8 cellular contexts compared by ENCODE assay signal in the genomic region with DNA sequence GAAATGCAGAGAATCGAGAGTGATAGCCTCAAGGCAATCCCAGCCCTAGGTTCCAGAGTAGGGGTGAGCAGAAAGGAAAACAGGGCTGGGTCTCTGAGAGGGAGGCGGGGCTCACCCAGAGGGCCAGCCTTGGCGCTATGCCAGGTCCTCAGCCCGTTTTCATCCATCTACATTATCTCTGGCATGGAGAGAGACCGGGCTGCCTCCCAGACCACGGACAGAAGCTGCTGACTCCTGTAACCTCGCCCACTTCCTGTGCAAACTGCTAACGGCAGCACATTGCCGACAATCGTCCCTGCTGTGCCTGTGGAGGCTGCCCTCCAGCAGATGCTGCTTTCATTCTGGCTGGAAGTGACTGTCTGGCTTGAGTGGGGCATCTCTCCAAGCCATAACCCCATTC.
DNase-seq lines count a peak whose midpoint lies in the region; ATAC-seq and TF ChIP-seq lines count a peak whose summit lies in the region.

No MANE protein-coding gene starts in this region.

- peaks cover 3% of the 10 kb centered on the region for H3K27me3 Mint-ChIP-seq in activated naive CD4-positive, alpha-beta T cell treated with anti-CD3 and anti-CD28 coated beads, Interleukin-2, amount 50 U/mL, for 24 hours

- H3K4me3 Mint-ChIP-seq in activated naive CD4-positive, alpha-beta T cell treated with anti-CD3 and anti-CD28 coated beads, Interleukin-2, amount 50 U/mL, for 24 hours = peak overlapping the region; percentile 12

- no peaks in the 10 kb centered on the region for H3K9me3 Mint-ChIP-seq in activated naive CD4-positive, alpha-beta T cell treated with anti-CD3 and anti-CD28 coated beads, Interleukin-2, amount 50 U/mL, for 24 hours

- H3K4me1 Mint-ChIP-seq in activated naive CD4-positive, alpha-beta T cell treated with anti-CD3 and anti-CD28 coated beads, Interleukin-2, amount 50 U/mL, for 24 hours = peaks cover 31% of the 10 kb centered on the region

- DNase-seq in NB4 (ENCODE audit: low read depth) = peak; percentile 7
- DNase-seq in SK-N-DZ (ENCODE audit: low spot score) = peak; percentile 51
- peak; percentile 2 to 6 for DNase-seq in stimulated activated CD4-positive, alpha-beta T cell treated with anti-CD3 and anti-CD28 coated beads, Interleukin-4, amount 100 ng/mL, for 48 hours (ENCODE audit: low read depth in 2 of 2)
- no peak for DNase-seq in putamen (ENCODE audit: low spot score)
- no peak for DNase-seq in AG08396 (ENCODE audit: low spot score)

- no peak overlapping the region for H3K4me3 ChIP-seq in NB4 (ENCODE audit: low read depth, low read length)

- TF ChIP-seq CTCF in NB4 (IDR thresholded peaks at IDR 0.05; ENCODE audit: low read depth, low read length) = no peak

- ATAC-seq in HG02678 (IDR thresholded peaks at IDR 0.05; ENCODE audit: unreplicated experiment) (no peak), GM21723 (IDR thresholded peaks at IDR 0.05; ENCODE audit: unreplicated experiment) (no peak)

- no peaks in the 10 kb centered on the region for H3K36me3 Mint-ChIP-seq in activated naive CD4-positive, alpha-beta T cell treated with anti-CD3 and anti-CD28 coated beads, Interleukin-2, amount 50 U/mL, for 24 hours

- no peak overlapping the region for H3K27ac Mint-ChIP-seq in activated naive CD4-positive, alpha-beta T cell treated with anti-CD3 and anti-CD28 coated beads, Interleukin-2, amount 50 U/mL, for 24 hours

- no peak for TF ChIP-seq POLR2A in NB4 (IDR thresholded peaks at IDR 0.05; ENCODE audit: extremely low read depth, insufficient read length)

Comparison
In these comparisons a context has a peak if more than half of its experiments do, and no peak if none do; other contexts are left out.
1. DNase-seq: peak in NB4 (single experiment), SK-N-DZ (single experiment) and stimulated activated CD4-positive, alpha-beta T cell treated with anti-CD3 and anti-CD28 coated beads, Interleukin-4, amount 100 ng/mL, for 48 hours (2 of 2); none in putamen (single experiment) and AG08396 (single experiment).